8 cellular contexts compared by ENCODE assay signal in genomic region chr1:27726173-27726793, GRCh38. TPM values are rescaled to one million over a fixed set of nuclear protein-coding genes. Genes with fewer than 3 reads are reported as not detected.
DNase-seq lines count a peak whose midpoint lies in the region; ATAC-seq and TF ChIP-seq lines count a peak whose summit lies in the region.

No MANE protein-coding gene starts in this region.

- peaks cover 16 to 20% of the 10 kb centered on the region in 2 donors for H3K36me3 Mint-ChIP-seq in CD4-positive, alpha-beta memory T cell

- no peaks in the 10 kb centered on the region for H3K27me3 ChIP-seq in CD4-positive, alpha-beta memory T cell (ENCODE audit: insufficient read depth, low read length)
- H3K27me3 ChIP-seq in body of pancreas, result no peaks in the 10 kb centered on the region

- no peaks in the 10 kb centered on the region for H3K27me3 Mint-ChIP-seq in CD4-positive, alpha-beta memory T cell

- peak in 2 of 5 donors; percentile 38 to 48 for DNase-seq in CD4-positive, alpha-beta memory T cell
- no peak for DNase-seq in SK-N-MC (ENCODE audit: low read depth, low spot score)
- DNase-seq in body of pancreas, result peak; percentile 45 to 59 (median 54)
- no peak for DNase-seq in skeletal muscle cell (ENCODE audit: low read depth)

- peak overlapping the region; percentile 85 for H3K9ac ChIP-seq in SK-N-MC (ENCODE audit: insufficient read length)

- H3K4me3 Mint-ChIP-seq in CD4-positive, alpha-beta memory T cell, result peak overlapping the region; percentile 80 to 88 (median 87)

- peaks cover 14 to 38% (median 25%) of the 10 kb centered on the region in 4 donors for H3K4me1 Mint-ChIP-seq in CD4-positive, alpha-beta memory T cell

- peak; percentile 33 for ATAC-seq in GM19372 (IDR thresholded peaks at IDR 0.05; ENCODE audit: low read depth, unreplicated experiment)
- peak; percentile 35 for ATAC-seq in HG03439 (IDR thresholded peaks at IDR 0.05; ENCODE audit: unreplicated experiment)
- peak; percentile 7 for ATAC-seq in body of pancreas
- ATAC-seq in esophagus mucosa, result no peak

- peak overlapping the region; percentile 38 to 91 for H3K4me3 ChIP-seq in CD4-positive, alpha-beta memory T cell (ENCODE audit: low read length in 2 of 2)
- H3K4me3 ChIP-seq in SK-N-MC, result peak overlapping the region; percentile 87
- H3K4me3 ChIP-seq in body of pancreas, result peak overlapping the region; percentile 94 to 95
- H3K4me3 ChIP-seq in iPS-11a (ENCODE audit: low read depth, low read length), result peak overlapping the region; percentile 79
- H3K4me3 ChIP-seq in skeletal muscle cell (ENCODE audit: low read depth, low read length), result peak overlapping the region; percentile 72

- peaks cover 16% of the 10 kb centered on the region for H3K4me1 ChIP-seq in CD4-positive, alpha-beta memory T cell (ENCODE audit: insufficient read depth, low read length)
- peaks cover 11% of the 10 kb centered on the region for H3K4me1 ChIP-seq in body of pancreas

- H3K9me3 ChIP-seq in CD4-positive, alpha-beta memory T cell (ENCODE audit: control insufficient read depth in 1 of 2, low read length in 2 of 2), result no peaks in the 10 kb centered on the region
- no peaks in the 10 kb centered on the region for H3K9me3 ChIP-seq in SK-N-MC (ENCODE audit: low read depth, low read length)
- H3K9me3 ChIP-seq in body of pancreas, result no peaks in the 10 kb centered on the region

- H3K27ac ChIP-seq in CD4-positive, alpha-beta memory T cell (ENCODE audit: low read depth, low read length), result peak overlapping the region; percentile 90
- H3K27ac ChIP-seq in SK-N-MC, result no peak overlapping the region
- peak overlapping the region; percentile 53 to 93 (median 88) for H3K27ac ChIP-seq in body of pancreas

- TF ChIP-seq POLR2A in body of pancreas (IDR thresholded peaks at IDR 0.05), result no peak

- peaks cover 13% of the 10 kb centered on the region for H3K36me3 ChIP-seq in CD4-positive, alpha-beta memory T cell (ENCODE audit: insufficient read depth, low read length)
- peaks cover 4% of the 10 kb centered on the region; the same call in 1 of the 2 replicates for H3K36me3 ChIP-seq in SK-N-MC (ENCODE audit: insufficient read depth, low read length)
- no peaks in the 10 kb centered on the region for H3K36me3 ChIP-seq in body of pancreas (replicated peaks in 1 of 2; ENCODE audit: insufficient read depth in 1 of 2, low read depth in 2 of 2)

- CTCF ChIA-PET in CD4-positive, alpha-beta memory T cell (lab: Charles Lee; ENCODE audit: partially characterized antibody), result interaction anchor here (0.6 to 2.7 kb wide), 13 partner anchors 9 to 226 kb away, joined by 3 to 23 read pairs (median 5); partner anchors contain the start of genes IFI6 and STX12

- POLR2A ChIA-PET in CD4-positive, alpha-beta memory T cell (lab: Charles Lee; ENCODE audit: partially characterized antibody), result interaction anchor here (0.6 to 2.1 kb wide), 26 partner anchors 8 to 1188 kb away, joined by 3 to 50 read pairs (median 4); partner anchors contain the start of genes EPB41, IFI6, PPP1R8 and RCC1

- no peaks in the 10 kb centered on the region for H3K9me3 Mint-ChIP-seq in CD4-positive, alpha-beta memory T cell

- peak in 2 of 7 experiments; percentile 5 to 9 for TF ChIP-seq CTCF in body of pancreas (IDR thresholded peaks at IDR 0.05)

- intact Hi-C loops in CD4-positive, alpha-beta memory T cell (cut with micrococcal nuclease), result no loop called here
- intact Hi-C loops in body of pancreas (cut with DNase I), result no loop called here

- 0 to 1% methylated on average over 8 to 32 of the region's 46 CpGs for WGBS in body of pancreas, 2 donors

- H3K27ac Mint-ChIP-seq in CD4-positive, alpha-beta memory T cell, result peak overlapping the region; percentile 77 to 95 (median 91)

RNA-seq across cellular contexts. Expression of gene FAM76A, which starts 0.5 kb away (rescaled TPM):
- total RNA-seq in CD4-positive, alpha-beta memory T cell, result 10 to 100 TPM; 22.8 to 26.0 TPM
- polyA plus RNA-seq in CD4-positive, alpha-beta memory T cell, result 10 to 100 TPM in 1 of 2 donors, 1 to 10 TPM in 1; 3.1 to 10.3 TPM
- 1 to 10 TPM; 5.4 to 7.6 TPM for total RNA-seq in body of pancreas
- total RNA-seq in esophagus mucosa, result 11.8 TPM

RNA-seq across cellular contexts. Expression of gene STX12, which starts 46.7 kb away (rescaled TPM):
- 10 to 100 TPM; 25.2 to 27.5 TPM for total RNA-seq in CD4-positive, alpha-beta memory T cell
- polyA plus RNA-seq in CD4-positive, alpha-beta memory T cell, result 10 to 100 TPM; 13.7 to 17.8 TPM
- total RNA-seq in body of pancreas, result 10 to 100 TPM; 22.6 to 26.7 TPM
- 45.6 TPM for total RNA-seq in esophagus mucosa

RNA-seq across cellular contexts. Expression of gene IFI6, which starts 54.3 kb away (rescaled TPM):
- 10 to 100 TPM; 23.0 to 24.9 TPM for total RNA-seq in CD4-positive, alpha-beta memory T cell
- 100 to 1,000 TPM in 1 of 2 donors, 10 to 100 TPM in 1; 61.6 to 139 TPM for polyA plus RNA-seq in CD4-positive, alpha-beta memory T cell
- total RNA-seq in body of pancreas, result 10 to 100 TPM; 54.0 to 58.0 TPM
- total RNA-seq in esophagus mucosa, result 20.5 TPM

Comparison
In these comparisons a context has a peak if more than half of its experiments do, and no peak if none do; other contexts are left out.
1. DNase-seq: peak in body of pancreas (4 of 4); none in SK-N-MC (single experiment) and skeletal muscle cell (single experiment).
2. Peak in every context shown above with its lines, with median percentiles within 50 percentile points of each other: H3K4me3 ChIP-seq.